In the genomic region with DNA sequence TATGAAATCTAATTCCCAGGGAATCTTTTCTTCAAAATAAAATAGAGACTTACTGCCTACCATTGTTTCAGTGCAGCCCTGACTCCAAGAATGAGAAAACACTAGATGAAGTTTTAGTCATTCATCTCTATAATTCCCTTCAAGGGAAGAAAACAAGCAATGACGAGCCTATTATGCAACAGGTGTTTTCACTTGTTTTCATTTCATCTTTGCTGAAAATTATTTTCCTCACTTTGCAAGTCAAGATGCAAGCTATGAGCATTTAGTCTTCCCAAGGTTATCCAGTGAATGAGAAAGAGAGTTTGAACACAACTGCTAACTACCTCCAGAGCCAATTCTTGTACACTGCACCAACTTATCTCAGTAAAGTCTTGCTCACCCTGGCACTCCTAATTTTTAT, we compare ENCODE assay signal across 22 cellular contexts. TPM values are rescaled to one million over a fixed set of nuclear protein-coding genes. Genes with fewer than 3 reads are reported as not detected.
DNase-seq lines count a peak whose midpoint lies in the region; ATAC-seq, FAIRE-seq and TF ChIP-seq lines count a peak whose summit lies in the region.
"Had no signal": no experiment of that assay in that cellular context is flagged by ENCODE, and none has a peak within 500 bp of the region (broad histone marks: within the 10 kb centered on the region; RNA-seq: fewer than 3 reads in every experiment).

No MANE protein-coding gene starts in this region.

- H3K4me3 Mint-ChIP-seq in mesothelial cell of epicardium = no peak overlapping the region
- no peak overlapping the region for H3K4me3 Mint-ChIP-seq in endodermal cell
- H3K4me3 Mint-ChIP-seq: CD4-positive, alpha-beta memory T cell; GM23338 had no signal

- peaks cover 67% of the 10 kb centered on the region for H3K4me1 Mint-ChIP-seq in mesothelial cell of epicardium
- H3K4me1 Mint-ChIP-seq in endodermal cell = peaks cover 5% of the 10 kb centered on the region
- H3K4me1 Mint-ChIP-seq: GM23338 had no signal

- H3K9me3 Mint-ChIP-seq in mesothelial cell of epicardium = no peaks in the 10 kb centered on the region
- H3K9me3 Mint-ChIP-seq in endodermal cell = no peaks in the 10 kb centered on the region
- H3K9me3 Mint-ChIP-seq: CD4-positive, alpha-beta memory T cell; GM23338 had no signal

- H3K36me3 ChIP-seq in KMS-11 (ENCODE audit: insufficient read depth) (no peaks in the 10 kb centered on the region), endodermal cell (ENCODE audit: control insufficient read depth, insufficient read depth, low read length) (no peaks in the 10 kb centered on the region)
- H3K36me3 ChIP-seq: BLaER1 treated with 17β-estradiol and CSF1 and Interleukin-3, amounts not matched to agents 10 nM and 100 nM had no signal

- FAIRE-seq in frontal cortex (lab: Jason Lieb, UNC) = no peak

- peak overlapping the region; percentile 92 for H3K27ac Mint-ChIP-seq in mesothelial cell of epicardium
- no peak overlapping the region for H3K27ac Mint-ChIP-seq in endodermal cell
- H3K27ac Mint-ChIP-seq: CD4-positive, alpha-beta memory T cell; GM23338 had no signal

- no peaks in the 10 kb centered on the region for H3K27me3 Mint-ChIP-seq in mesothelial cell of epicardium (ENCODE audit: low read depth)
- H3K27me3 Mint-ChIP-seq in endodermal cell (ENCODE audit: insufficient read depth) = peaks cover 5% of the 10 kb centered on the region

- H3K4me1 ChIP-seq in KMS-11 (ENCODE audit: low read depth, poor library complexity, severe bottlenecking) (peaks cover 36% of the 10 kb centered on the region), endodermal cell (ENCODE audit: control insufficient read depth, insufficient read depth, low read length) (no peaks in the 10 kb centered on the region)
- H3K4me1 ChIP-seq: Caco-2 had no signal

- no peaks in the 10 kb centered on the region for H3K9me3 ChIP-seq in endodermal cell (ENCODE audit: control insufficient read depth, low read length)
- H3K9me3 ChIP-seq: Caco-2, SK-N-SH had no signal

- no peaks in the 10 kb centered on the region for H3K27me3 ChIP-seq in KMS-11 (ENCODE audit: insufficient read depth, low read depth)
- no peaks in the 10 kb centered on the region for H3K27me3 ChIP-seq in endodermal cell (ENCODE audit: control insufficient read depth, insufficient read depth, low read length, poor library complexity, severe bottlenecking)
- H3K27me3 ChIP-seq: BLaER1 treated with 17β-estradiol and CSF1 and Interleukin-3, amounts not matched to agents 10 nM and 100 nM had no signal

- H3K4me3 ChIP-seq in KMS-11 (IDR thresholded peaks at IDR 0.05; ENCODE audit: insufficient read depth, low read depth, low read length) (no peak overlapping the region), endodermal cell (ENCODE audit: low read length) (no peak overlapping the region)
- H3K4me3 ChIP-seq: BLaER1 treated with 17β-estradiol and CSF1 and Interleukin-3, amounts not matched to agents 10 nM and 100 nM; GM23338 had no signal

- WGBS in endodermal cell (ENCODE audit: insufficient coverage in 1 of 2, insufficient read length in 1 of 2), 2 experiments = 92 to 100% methylated on average over 1 of the region's 1 CpG

- no peak for ATAC-seq in GM19395 (IDR thresholded peaks at IDR 0.05; ENCODE audit: unreplicated experiment)
- ATAC-seq: GM23338, PC-3 had no signal

- TF ChIP-seq CTCF in KMS-11 (conservative IDR thresholded peaks at IDR 0.05; ENCODE audit: low read depth, low read length) = no peak
- TF ChIP-seq CTCF in mesothelial cell of epicardium (IDR thresholded peaks at IDR 0.05; ENCODE audit: unreplicated experiment) = no peak
- no peak for TF ChIP-seq CTCF in endodermal cell (conservative IDR thresholded peaks at IDR 0.05)

- H2AFZ ChIP-seq in KMS-11 (ENCODE audit: low read depth) = no peak overlapping the region
- H2AFZ ChIP-seq: GM23338 had no signal

- H3K4me2 ChIP-seq in KMS-11 = peak overlapping the region; percentile 92
- H3K4me2 ChIP-seq: GM23338, SK-N-SH had no signal

- no peak overlapping the region for H3K27ac ChIP-seq in KMS-11
- H3K27ac ChIP-seq in endodermal cell (ENCODE audit: low read depth, low read length) = no peak overlapping the region
- H3K27ac ChIP-seq: BLaER1 treated with 17β-estradiol and CSF1 and Interleukin-3, amounts not matched to agents 10 nM and 100 nM had no signal

- no peaks in the 10 kb centered on the region for H4K20me1 ChIP-seq in KMS-11 (ENCODE audit: insufficient read depth)
- H4K20me1 ChIP-seq: BLaER1 treated with 17β-estradiol and CSF1 and Interleukin-3, amounts not matched to agents 10 nM and 100 nM had no signal

- H3K36me3 Mint-ChIP-seq in mesothelial cell of epicardium (peaks cover 7% of the 10 kb centered on the region), endodermal cell (ENCODE audit: low read depth) (no peaks in the 10 kb centered on the region)
- H3K36me3 Mint-ChIP-seq: CD4-positive, alpha-beta memory T cell had no signal

- no peaks in the 10 kb centered on the region for H3K79me2 ChIP-seq in KMS-11 (ENCODE audit: insufficient read depth, low read depth)

- DNase-seq in amniotic epithelial cell (ENCODE audit: low read depth) = peak; percentile 70
- DNase-seq in mesothelial cell of epicardium (ENCODE audit: low spot score in 2 of 2, unreplicated experiment in 2 of 2) = no peak
- no peak for DNase-seq in frontal cortex (ENCODE audit: low spot score in 2 of 2)
- no peak for DNase-seq in endodermal cell
- no peak for DNase-seq in occipital lobe (lab: John Stamatoyannopoulos, UW)
- DNase-seq: Caco-2; CD4-positive, alpha-beta memory T cell; DMS 273 treated with DMSO at 0.1 percent for 48 hours; DMS79 treated with DMSO at 0.1 percent for 48 hours; HCEC 1CT; MV-4-11; NCI-H1694; NCI-H2081; NCI-H446; NCI-H526 treated with DMSO at 0.1 percent for 48 hours; PC-3; SHP77; SK-N-SH had no signal

- H3K9ac ChIP-seq in KMS-11 = no peak overlapping the region
- H3K9ac ChIP-seq in endodermal cell (ENCODE audit: extremely low read depth, low read length, poor library complexity, severe bottlenecking) = no peak overlapping the region
- H3K9ac ChIP-seq: BLaER1 treated with 17β-estradiol and CSF1 and Interleukin-3, amounts not matched to agents 10 nM and 100 nM; SK-N-SH had no signal

RNA-seq across cellular contexts. Expression of a gene that starts 37.0 kb away (rescaled TPM):
- 110 to 113 TPM (median 111 TPM) in 3 replicates for total RNA-seq in mesothelial cell of epicardium
- 15.9 TPM for total RNA-seq in frontal cortex
- total RNA-seq in endodermal cell = 1 to 10 TPM; 1.3 to 3.2 TPM
- polyA plus RNA-seq in endodermal cell (2013, experiment 1 of 2) = 10.3 TPM
- polyA plus RNA-seq in endodermal cell (2013, experiment 2 of 2) = 7.9 TPM
- total RNA-seq in occipital lobe = 18.6 TPM
- total RNA-seq: CD4-positive, alpha-beta memory T cell had no signal
- polyA plus RNA-seq: CD4-positive, alpha-beta memory T cell had no signal
